In genomic region chr3:21697707-21698106, GRCh38 we compare ENCODE assay signal across 33 cellular contexts. TPM values are rescaled to one million over a fixed set of nuclear protein-coding genes. Genes with fewer than 3 reads are reported as not detected.
"Had no signal": no experiment of that assay in that cellular context is flagged by ENCODE, and none has a peak within 500 bp of the region (broad histone marks: within the 10 kb centered on the region; RNA-seq: fewer than 3 reads in every experiment).

No MANE protein-coding gene starts in this region.

- H3K27me3 Mint-ChIP-seq: activated CD4-positive, alpha-beta memory T cell treated with anti-CD3 and anti-CD28 coated beads for 36 hours; activated CD4-positive, alpha-beta T cell treated with anti-CD3 and anti-CD28 coated beads for 36 hours; activated CD4-positive, alpha-beta T cell treated with anti-CD3 and anti-CD28 coated beads, Interleukin-2, amount 10 ng/mL, durations not matched to agents 24 days and 14 days; activated CD8-positive, alpha-beta memory T cell treated with anti-CD3 and anti-CD28 coated beads, Interleukin-2, amount 10 ng/mL, durations not matched to agents 7 days and 5 days; activated naive CD4-positive, alpha-beta T cell treated with anti-CD3 and anti-CD28 coated beads, Interleukin-2, amount 50 U/mL, for 24 hours; activated naive CD8-positive, alpha-beta T cell treated with anti-CD3 and anti-CD28 coated beads for 36 hours; activated naive CD8-positive, alpha-beta T cell treated with anti-CD3 and anti-CD28 coated beads, Interleukin-2, amount 50 U/mL, for 24 hours; effector memory CD8-positive, alpha-beta T cell had no signal

- H3K4me1 Mint-ChIP-seq: activated CD4-positive, alpha-beta T cell treated with anti-CD3 and anti-CD28 coated beads for 36 hours; activated CD4-positive, alpha-beta T cell treated with anti-CD3 and anti-CD28 coated beads, Interleukin-2, amount 10 ng/mL, durations not matched to agents 24 days and 14 days; activated CD8-positive, alpha-beta memory T cell treated with anti-CD3 and anti-CD28 coated beads, Interleukin-2, amount 10 ng/mL, durations not matched to agents 7 days and 5 days; activated naive CD4-positive, alpha-beta T cell treated with anti-CD3 and anti-CD28 coated beads, Interleukin-2, amount 50 U/mL, for 24 hours; activated naive CD8-positive, alpha-beta T cell treated with anti-CD3 and anti-CD28 coated beads for 36 hours; activated naive CD8-positive, alpha-beta T cell treated with anti-CD3 and anti-CD28 coated beads, Interleukin-2, amount 50 U/mL, for 24 hours had no signal

- H3K36me3 ChIP-seq: adrenal gland, esophagus muscularis mucosa, gastroesophageal sphincter, heart right ventricle had no signal

- H3K27me3 ChIP-seq: adrenal gland, body of pancreas, esophagus muscularis mucosa, gastroesophageal sphincter, heart right ventricle, hepatocyte had no signal

- ATAC-seq: activated CD4-positive, alpha-beta T cell treated with anti-CD3 and anti-CD28 coated beads for 36 hours; activated CD8-positive, alpha-beta memory T cell treated with anti-CD3 and anti-CD28 coated beads, Interleukin-2, amount 10 ng/mL, durations not matched to agents 7 days and 5 days; activated CD8-positive, alpha-beta T cell treated with anti-CD3 and anti-CD28 coated beads, Interleukin-2, amount 10 ng/mL, durations not matched to agents 7 days and 5 days; activated naive CD8-positive, alpha-beta T cell treated with anti-CD3 and anti-CD28 coated beads, Interleukin-2, amount 50 U/mL, for 24 hours; body of pancreas; effector memory CD8-positive, alpha-beta T cell; gastroesophageal sphincter; heart right ventricle had no signal

- H3K27ac Mint-ChIP-seq: activated CD4-positive, alpha-beta memory T cell treated with anti-CD3 and anti-CD28 coated beads for 36 hours; activated CD4-positive, alpha-beta T cell treated with anti-CD3 and anti-CD28 coated beads for 36 hours; activated CD4-positive, alpha-beta T cell treated with anti-CD3 and anti-CD28 coated beads, Interleukin-2, amount 10 ng/mL, durations not matched to agents 24 days and 14 days; activated CD8-positive, alpha-beta memory T cell treated with anti-CD3 and anti-CD28 coated beads, Interleukin-2, amount 10 ng/mL, durations not matched to agents 7 days and 5 days; activated CD8-positive, alpha-beta T cell treated with anti-CD3 and anti-CD28 coated beads, Interleukin-2, amount 10 ng/mL, durations not matched to agents 7 days and 5 days; activated naive CD4-positive, alpha-beta T cell treated with anti-CD3 and anti-CD28 coated beads for 36 hours; activated naive CD4-positive, alpha-beta T cell treated with anti-CD3 and anti-CD28 coated beads, Interleukin-2, amount 50 U/mL, for 24 hours; activated naive CD8-positive, alpha-beta T cell treated with anti-CD3 and anti-CD28 coated beads for 36 hours; activated naive CD8-positive, alpha-beta T cell treated with anti-CD3 and anti-CD28 coated beads, Interleukin-2, amount 50 U/mL, for 24 hours; activated T-helper 1 cell treated with anti-CD3 and anti-CD28 coated beads, Interleukin-12 subunit alpha, Interleukin-12 subunit beta, Interleukin-2, Interleukin-4 antibody, amounts not matched to agents 30 ng/mL and 10 ng/mL and 1 ng/mL, durations not matched to agents 14 hours and 24 hours and 36 hours; activated T-helper 2 cell treated with anti-CD3 and anti-CD28 coated beads, Interferon-gamma antibody, Interleukin-2, Interleukin-4, amounts not matched to agents 10 μg/mL and 5 μg/mL and 100 μg/mL, durations not matched to agents 14 hours and 24 hours and 36 hours; effector memory CD8-positive, alpha-beta T cell had no signal

- H2AFZ ChIP-seq: hepatocyte had no signal

- DNase-seq: activated CD4-positive, alpha-beta memory T cell treated with anti-CD3 and anti-CD28 coated beads for 36 hours; activated CD4-positive, alpha-beta T cell treated with anti-CD3 and anti-CD28 coated beads for 36 hours; activated CD4-positive, alpha-beta T cell treated with anti-CD3 and anti-CD28 coated beads, Interleukin-2, amount 10 ng/mL, durations not matched to agents 24 days and 14 days; activated CD4-positive, CD25-positive, alpha-beta regulatory T cell; activated CD4-positive, CD25-positive, alpha-beta regulatory T cell treated with anti-CD3 and anti-CD28 coated beads, Interleukin-2, amount 50 U/mL, for 72 hours; activated CD8-positive, alpha-beta memory T cell treated with anti-CD3 and anti-CD28 coated beads, Interleukin-2, amount 10 ng/mL, durations not matched to agents 7 days and 5 days; activated CD8-positive, alpha-beta memory T cell treated with anti-CD3 and anti-CD28 coated beads, Interleukin-2, amount 50 U/mL, for 4 hours; activated CD8-positive, alpha-beta T cell treated with anti-CD3 and anti-CD28 coated beads, Interleukin-2, amount 10 ng/mL, durations not matched to agents 7 days and 5 days; activated effector memory CD4-positive, alpha-beta T cell treated with anti-CD3 and anti-CD28 coated beads, Interleukin-2, amount 50 U/mL, for 16 hours; activated naive CD4-positive, alpha-beta T cell treated with anti-CD3 and anti-CD28 coated beads for 36 hours; activated naive CD8-positive, alpha-beta T cell treated with anti-CD3 and anti-CD28 coated beads for 36 hours; activated naive CD8-positive, alpha-beta T cell treated with anti-CD3 and anti-CD28 coated beads, Interleukin-2, amount 50 U/mL, for 24 hours; activated T-cell treated with anti-CD3 and anti-CD28 coated beads, Interleukin-2, amount 50 U/mL, for 1 hour; activated T-cell treated with anti-CD3 and anti-CD28 coated beads, Interleukin-2, amount 50 U/mL, for 48 hours; adrenal gland; amygdala; aorta; body of pancreas; caudate nucleus; cortex of kidney; dermis blood vessel endothelial cell; effector CD4-positive, alpha-beta T cell; effector memory CD8-positive, alpha-beta T cell; erythroblast; foreskin melanocyte; heart right ventricle had no signal

- H3K79me2 ChIP-seq: hepatocyte had no signal

- H3K4me3 ChIP-seq: adrenal gland, body of pancreas, esophagus muscularis mucosa, gastroesophageal sphincter, heart right ventricle, hepatocyte had no signal

- H3K9me3 ChIP-seq: adrenal gland, body of pancreas, esophagus muscularis mucosa, gastroesophageal sphincter had no signal

- H3K27ac ChIP-seq: adrenal gland, body of pancreas, esophagus muscularis mucosa, gastroesophageal sphincter, heart right ventricle, hepatocyte had no signal

- H3K4me2 ChIP-seq: hepatocyte had no signal

- H3K36me3 Mint-ChIP-seq: activated CD4-positive, alpha-beta memory T cell treated with anti-CD3 and anti-CD28 coated beads for 36 hours; activated CD8-positive, alpha-beta memory T cell treated with anti-CD3 and anti-CD28 coated beads, Interleukin-2, amount 10 ng/mL, durations not matched to agents 7 days and 5 days; activated naive CD4-positive, alpha-beta T cell treated with anti-CD3 and anti-CD28 coated beads, Interleukin-2, amount 50 U/mL, for 24 hours; activated naive CD8-positive, alpha-beta T cell treated with anti-CD3 and anti-CD28 coated beads for 36 hours had no signal

- H3K4me1 ChIP-seq: adrenal gland, body of pancreas, esophagus muscularis mucosa, gastroesophageal sphincter, heart right ventricle had no signal

- H3K9me3 Mint-ChIP-seq: activated CD4-positive, alpha-beta T cell treated with anti-CD3 and anti-CD28 coated beads, Interleukin-2, amount 10 ng/mL, durations not matched to agents 24 days and 14 days had no signal

- H3K4me3 Mint-ChIP-seq: activated CD4-positive, alpha-beta memory T cell treated with anti-CD3 and anti-CD28 coated beads for 36 hours; activated CD4-positive, alpha-beta T cell treated with anti-CD3 and anti-CD28 coated beads for 36 hours; activated CD4-positive, alpha-beta T cell treated with anti-CD3 and anti-CD28 coated beads, Interleukin-2, amount 10 ng/mL, durations not matched to agents 24 days and 14 days; activated CD8-positive, alpha-beta memory T cell treated with anti-CD3 and anti-CD28 coated beads, Interleukin-2, amount 10 ng/mL, durations not matched to agents 7 days and 5 days; activated CD8-positive, alpha-beta T cell treated with anti-CD3 and anti-CD28 coated beads, Interleukin-2, amount 10 ng/mL, durations not matched to agents 7 days and 5 days; activated naive CD4-positive, alpha-beta T cell treated with anti-CD3 and anti-CD28 coated beads for 36 hours; activated naive CD4-positive, alpha-beta T cell treated with anti-CD3 and anti-CD28 coated beads, Interleukin-2, amount 50 U/mL, for 24 hours; activated naive CD8-positive, alpha-beta T cell treated with anti-CD3 and anti-CD28 coated beads for 36 hours; activated naive CD8-positive, alpha-beta T cell treated with anti-CD3 and anti-CD28 coated beads, Interleukin-2, amount 50 U/mL, for 24 hours; activated T-helper 1 cell treated with anti-CD3 and anti-CD28 coated beads, Interleukin-12 subunit alpha, Interleukin-12 subunit beta, Interleukin-2, Interleukin-4 antibody, amounts not matched to agents 30 ng/mL and 10 ng/mL and 1 ng/mL, durations not matched to agents 14 hours and 24 hours and 36 hours; effector memory CD8-positive, alpha-beta T cell had no signal

RNA-seq across cellular contexts. Expression of gene ZNF385D, which starts 53.3 kb away (rescaled TPM):
- total RNA-seq: activated CD4-positive, alpha-beta memory T cell treated with anti-CD3 and anti-CD28 coated beads for 36 hours; activated CD4-positive, alpha-beta T cell treated with anti-CD3 and anti-CD28 coated beads for 36 hours; activated CD4-positive, alpha-beta T cell treated with anti-CD3 and anti-CD28 coated beads, Interleukin-2, amount 10 ng/mL, durations not matched to agents 24 days and 14 days; activated CD8-positive, alpha-beta memory T cell treated with anti-CD3 and anti-CD28 coated beads for 36 hours; activated CD8-positive, alpha-beta memory T cell treated with anti-CD3 and anti-CD28 coated beads, Interleukin-2, amount 10 ng/mL, durations not matched to agents 7 days and 5 days; activated CD8-positive, alpha-beta T cell treated with anti-CD3 and anti-CD28 coated beads, Interleukin-2, amount 10 ng/mL, durations not matched to agents 7 days and 5 days; activated naive CD4-positive, alpha-beta T cell treated with anti-CD3 and anti-CD28 coated beads for 36 hours; activated naive CD8-positive, alpha-beta T cell treated with anti-CD3 and anti-CD28 coated beads for 36 hours; activated T-helper 1 cell treated with anti-CD3 and anti-CD28 coated beads, Interleukin-12 subunit alpha, Interleukin-12 subunit beta, Interleukin-2, Interleukin-4 antibody, amounts not matched to agents 30 ng/mL and 10 ng/mL and 1 ng/mL, durations not matched to agents 14 hours and 24 hours and 36 hours; activated T-helper 2 cell treated with anti-CD3 and anti-CD28 coated beads, Interferon-gamma antibody, Interleukin-2, Interleukin-4, amounts not matched to agents 10 μg/mL and 5 μg/mL and 100 μg/mL, durations not matched to agents 14 hours and 24 hours and 36 hours had no signal
